ENCODE assay signal across 8 cellular contexts in the genomic region with DNA sequence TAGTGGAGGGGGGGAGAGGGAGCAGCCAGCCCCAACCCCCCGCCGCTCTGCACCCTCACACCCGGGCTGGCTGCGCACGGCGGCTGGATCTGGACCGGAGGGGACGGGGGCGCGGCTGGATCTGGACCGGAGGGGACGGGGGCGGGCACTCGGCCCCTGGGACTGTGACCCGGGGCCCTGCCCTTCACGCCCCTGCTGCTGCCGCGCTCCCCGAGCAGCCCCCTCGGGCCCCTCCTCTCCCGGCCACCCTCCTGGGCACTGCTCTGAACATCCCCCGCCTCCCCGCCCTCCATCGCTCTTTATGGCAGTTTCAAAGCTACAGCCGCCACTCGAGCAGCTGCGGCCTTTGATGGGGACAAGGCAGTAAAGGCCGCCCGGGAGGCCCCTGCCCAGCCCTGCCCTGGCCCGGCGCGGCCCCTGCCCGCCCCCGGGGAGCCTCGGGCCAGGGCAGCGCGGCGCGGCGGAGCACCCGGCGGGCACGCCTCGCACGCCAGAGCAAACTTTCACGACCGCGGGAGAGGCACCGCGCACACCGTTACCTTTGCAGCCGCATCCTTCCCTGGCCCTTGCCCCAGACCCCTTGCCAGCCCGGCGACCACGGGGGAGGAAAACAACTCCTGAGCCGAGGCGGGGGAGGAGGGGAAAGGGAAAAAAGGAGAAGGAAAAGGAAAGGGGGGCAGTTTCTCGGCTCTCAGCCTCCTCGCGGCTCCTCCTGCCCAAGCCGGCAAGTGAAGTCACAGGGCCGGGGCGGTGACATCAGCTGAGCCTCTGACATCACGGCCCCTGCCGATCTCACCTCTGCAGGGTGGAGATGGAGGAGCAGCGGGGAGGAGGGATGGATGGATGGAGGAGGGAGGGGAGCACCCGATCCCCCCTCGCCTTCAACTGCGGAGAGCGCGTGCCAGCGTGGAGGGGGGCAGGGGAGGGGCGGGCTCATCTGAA. TPM values are rescaled to one million over a fixed set of nuclear protein-coding genes. Genes with fewer than 3 reads are reported as not detected.
DNase-seq lines count a peak whose midpoint lies in the region; TF ChIP-seq lines count a peak whose summit lies in the region.

No MANE protein-coding gene starts in this region.

- H4K20me1 ChIP-seq in DOHH2 (ENCODE audit: control insufficient read depth, insufficient read depth, low read depth, low read length): no peaks in the 10 kb centered on the region
- peaks cover 91% of the 10 kb centered on the region for H4K20me1 ChIP-seq in neural progenitor cell (ENCODE audit: low read depth)

- no peak overlapping the region for H3K4me3 ChIP-seq in DOHH2 (ENCODE audit: low read length)
- peak overlapping the region; percentile 54 for H3K4me3 ChIP-seq in neural progenitor cell

- no peaks in the 10 kb centered on the region for H3K36me3 Mint-ChIP-seq in neural progenitor cell

- no peaks in the 10 kb centered on the region for H3K9me3 Mint-ChIP-seq in neural progenitor cell

- no peaks in the 10 kb centered on the region for H3K9me3 ChIP-seq in DOHH2 (ENCODE audit: control insufficient read depth, insufficient read depth, low read length)
- no peaks in the 10 kb centered on the region for H3K9me3 ChIP-seq in neural progenitor cell (ENCODE audit: low read depth)

- TF ChIP-seq CTCF in DOHH2 (IDR thresholded peaks at IDR 0.05; ENCODE audit: low read depth, low read length, poor library complexity, severe bottlenecking) (no peak), neural progenitor cell (IDR thresholded peaks at IDR 0.05) (no peak), GM13977 (IDR thresholded peaks at IDR 0.05; ENCODE audit: extremely low read depth, insufficient read depth, missing control alignments) (no peak)

- TF ChIP-seq POLR2A in erythroblast (IDR thresholded peaks at IDR 0.05; ENCODE audit: low read length): no peak

- in situ Hi-C loops in GM13977 (cut with MboI; ENCODE audit: low pct_unique_long_range_greater_than_20kb, low sequenced_read_pairs, unreplicated experiment): no loop called here

- H3K9me2 ChIP-seq in DOHH2 (replicated peaks; ENCODE audit: control insufficient read depth, low read length): no peaks in the 10 kb centered on the region

- peak; percentile 50 for DNase-seq in activated CD4-positive, alpha-beta T cell treated with anti-CD3 and anti-CD28 coated beads, Interleukin-2, amount 50 U/mL, for 1 hour
- peak; percentile 11 to 17 for DNase-seq in erythroblast (lab: John Stamatoyannopoulos, UW)
- DNase-seq in neural progenitor cell (ENCODE audit: low spot score): peak; percentile 87
- no peak for DNase-seq in cortex of kidney (lab: John Stamatoyannopoulos, UW)
- DNase-seq in NCI-H446 (lab: John Stamatoyannopoulos, UW): no peak
- no peak for DNase-seq in NCI-H1694 treated with DMSO at 0.1 percent for 48 hours (lab: John Stamatoyannopoulos, UW)
- no peak for DNase-seq in GM13977 (ENCODE audit: low spot score)

- H3K4me1 ChIP-seq in DOHH2 (ENCODE audit: control insufficient read depth, low read length): peaks cover 29% of the 10 kb centered on the region
- H3K4me1 ChIP-seq in neural progenitor cell: peaks cover 25% of the 10 kb centered on the region

- H3K27me3 ChIP-seq in DOHH2 (ENCODE audit: control insufficient read depth, low read length) (peaks cover 30% of the 10 kb centered on the region), neural progenitor cell (peaks cover 89% of the 10 kb centered on the region)

- no peak overlapping the region for H3K27ac Mint-ChIP-seq in neural progenitor cell

- H3K4me2 ChIP-seq in DOHH2 (ENCODE audit: low read length) (peak overlapping the region; percentile 20; the same call in 1 of the 2 replicates), neural progenitor cell (peak overlapping the region; percentile 94)

- H3K27me3 Mint-ChIP-seq in neural progenitor cell (ENCODE audit: insufficient read depth, low read depth): peaks cover 37% of the 10 kb centered on the region

- H3K4me3 Mint-ChIP-seq in neural progenitor cell: peak overlapping the region; percentile 84

- H3K27ac ChIP-seq in DOHH2 (ENCODE audit: low read depth, low read length): no peak overlapping the region
- H3K27ac ChIP-seq in neural progenitor cell: no peak overlapping the region

- no peak overlapping the region for H2AFZ ChIP-seq in neural progenitor cell (replicated peaks)

- H3F3A ChIP-seq in DOHH2 (ENCODE audit: control insufficient read depth, insufficient read depth): no peaks in the 10 kb centered on the region
- peaks cover 28% of the 10 kb centered on the region for H3F3A ChIP-seq in neural progenitor cell (ENCODE audit: low read depth)

- H3K36me3 ChIP-seq in DOHH2 (ENCODE audit: control insufficient read depth, low read length) (no peaks in the 10 kb centered on the region), neural progenitor cell (no peaks in the 10 kb centered on the region)

- no peaks in the 10 kb centered on the region for H3K79me2 ChIP-seq in DOHH2 (ENCODE audit: control insufficient read depth, low read length)
- no peaks in the 10 kb centered on the region for H3K79me2 ChIP-seq in neural progenitor cell (ENCODE audit: low read depth)

- H3K4me1 Mint-ChIP-seq in neural progenitor cell: peaks cover 54% of the 10 kb centered on the region

- no peak overlapping the region for H3K9ac ChIP-seq in neural progenitor cell

RNA-seq across cellular contexts. Expression of a gene that starts 13.1 kb away (rescaled TPM):
- 53.7 and 67.4 TPM in 2 replicates for total RNA-seq in neural progenitor cell (ENCODE audit: low replicate concordance)

Comparison
In these comparisons a context has a peak if more than half of its experiments do, and no peak if none do; other contexts are left out.
1. DNase-seq: peak in activated CD4-positive, alpha-beta T cell treated with anti-CD3 and anti-CD28 coated beads, Interleukin-2, amount 50 U/mL, for 1 hour (single experiment), erythroblast (2 of 2) and neural progenitor cell (single experiment); none in cortex of kidney (single experiment), NCI-H446 (0 of 2), NCI-H1694 treated with DMSO at 0.1 percent for 48 hours (single experiment) and GM13977 (single experiment).